ENCODE assay signal across 2 cellular contexts in genomic region chr11:69004411-69005182, GRCh38.
TF ChIP-seq lines count a peak whose summit lies in the region.

No MANE protein-coding gene starts in this region.

TF ChIP-seq in SK-N-SH, 30 proteins besides CTCF, POLR2A, EP300 and RAD21 (continued from another document):
- TF ChIP-seq ZBTB33 (IDR thresholded peaks at IDR 0.05; ENCODE audit: borderline replicate concordance, low read depth): no peak
- TF ChIP-seq MXI1 (IDR thresholded peaks at IDR 0.05; ENCODE audit: low read depth, low read length): no peak
- TF ChIP-seq RFX5 (IDR thresholded peaks at IDR 0.05; ENCODE audit: low read length): no peak
- TF ChIP-seq IRF3 (IDR thresholded peaks at IDR 0.05; ENCODE audit: low read depth, low read length): no peak
- no peak for TF ChIP-seq NFIC (IDR thresholded peaks at IDR 0.05; ENCODE audit: borderline replicate concordance)
- no peak for TF ChIP-seq SIN3A (IDR thresholded peaks at IDR 0.05; ENCODE audit: borderline replicate concordance, low read depth, low read length)
- TF ChIP-seq RCOR1 (IDR thresholded peaks at IDR 0.05; ENCODE audit: low read length): no peak
- no peak for TF ChIP-seq FOXJ3 (CRISPR knock-in tag; IDR thresholded peaks at IDR 0.05)
- TF ChIP-seq SMC3 (IDR thresholded peaks at IDR 0.05; ENCODE audit: low read depth, low read length): no peak
- no peak for TF ChIP-seq TAF1 (IDR thresholded peaks at IDR 0.05; ENCODE audit: borderline replicate concordance, low read depth, low read length)
- TF ChIP-seq EZH2phosphoT487 (IDR thresholded peaks at IDR 0.05; ENCODE audit: borderline replicate concordance, low read depth): no peak
- TF ChIP-seq CHD2 (IDR thresholded peaks at IDR 0.05; ENCODE audit: low read length, partially characterized antibody): no peak

TF ChIP-seq in SK-N-SH treated with all-trans-retinoic acid at 6 μM for 48 hours, 23 proteins besides CTCF, POLR2A, EP300 and RAD21 (continued from another document):
- no peak for TF ChIP-seq POU6F1 (CRISPR knock-in tag; IDR thresholded peaks at IDR 0.05; ENCODE audit: borderline replicate concordance, low read depth)
- no peak for TF ChIP-seq TCF4 (CRISPR knock-in tag; IDR thresholded peaks at IDR 0.05; ENCODE audit: borderline replicate concordance)
- TF ChIP-seq ZNF70 (CRISPR knock-in tag; IDR thresholded peaks at IDR 0.05): no peak
- no peak for TF ChIP-seq ESRRG (CRISPR knock-in tag; IDR thresholded peaks at IDR 0.05)
- TF ChIP-seq CREB5 (CRISPR knock-in tag; IDR thresholded peaks at IDR 0.05; ENCODE audit: low read depth): no peak
- TF ChIP-seq CSDC2 (CRISPR knock-in tag; IDR thresholded peaks at IDR 0.05): no peak
- TF ChIP-seq ISL1 (CRISPR knock-in tag; IDR thresholded peaks at IDR 0.05): no peak
- TF ChIP-seq ZNF8 (CRISPR knock-in tag; IDR thresholded peaks at IDR 0.05): no peak
- no peak for TF ChIP-seq ZFP30 (CRISPR knock-in tag; IDR thresholded peaks at IDR 0.05)
